Comparison of ENCODE assay signal across 1 cellular context in the genomic region with DNA sequence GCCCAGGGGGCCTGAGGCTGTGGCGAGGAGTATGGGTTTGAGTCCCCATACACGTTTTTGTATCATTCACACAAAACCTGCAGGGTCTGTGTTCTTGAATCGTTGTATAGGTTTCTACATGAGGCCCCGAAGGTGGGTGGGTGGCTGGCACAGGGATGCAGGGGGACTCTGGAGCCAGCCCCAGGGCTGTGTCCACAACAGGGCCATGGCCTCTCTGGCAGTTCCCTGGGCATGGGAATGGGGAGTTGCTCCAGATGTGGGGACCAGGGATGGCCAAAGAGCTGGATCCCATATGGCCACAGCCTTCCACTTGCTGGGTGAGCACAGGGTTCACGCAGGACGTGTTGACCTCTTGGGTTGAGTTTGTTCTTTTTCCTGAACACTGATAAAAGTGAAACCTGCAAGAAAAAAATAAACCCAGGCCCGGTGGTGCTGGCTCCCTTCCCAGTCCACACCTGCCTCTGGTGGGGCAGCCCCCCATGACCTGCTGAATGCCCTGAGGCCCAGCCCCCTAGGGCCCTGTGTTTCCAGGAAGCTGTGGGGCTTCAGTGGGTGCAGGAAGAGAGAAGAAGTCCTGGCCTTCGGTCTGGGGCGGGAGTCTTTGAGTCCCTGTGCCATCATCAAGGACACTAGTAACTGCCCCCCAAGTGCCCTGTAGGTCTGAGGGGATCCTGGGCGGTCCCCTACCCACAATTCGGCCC.
TF ChIP-seq lines count a peak whose summit lies in the region.

No MANE protein-coding gene starts in this region.

TF ChIP-seq in HepG2, 621 proteins besides CTCF, POLR2A, EP300 and RAD21 (continues in another document):
- TF ChIP-seq TBX2 (CRISPR knock-in tag; IDR thresholded peaks at IDR 0.05; ENCODE audit: borderline replicate concordance) (peak; percentile 18; the same call in 1 of the 2 replicates), ZNF513 (CRISPR knock-in tag; conservative IDR thresholded peaks at IDR 0.05) (no peak), TERF1 (CRISPR knock-in tag; IDR thresholded peaks at IDR 0.05) (no peak), NR2F6 (IDR thresholded peaks at IDR 0.05) (peak; percentile 47; the same call in 1 of the 2 replicates), NR2F6 (CRISPR knock-in tag; IDR thresholded peaks at IDR 0.05) (no peak; the same call in 1 of the 2 replicates), ZNF326 (CRISPR knock-in tag; IDR thresholded peaks at IDR 0.05; ENCODE audit: borderline replicate concordance) (no peak), ZNF572 (CRISPR knock-in tag; IDR thresholded peaks at IDR 0.05) (no peak), ZNF552 (CRISPR knock-in tag; IDR thresholded peaks at IDR 0.05; ENCODE audit: borderline replicate concordance) (no peak), RAD51 (IDR thresholded peaks at IDR 0.05; ENCODE audit: borderline replicate concordance) (no peak), BRD4 (CRISPR knock-in tag; IDR thresholded peaks at IDR 0.05) (peak; percentile 69; the same call in 1 of the 2 replicates), XBP1 (CRISPR knock-in tag; IDR thresholded peaks at IDR 0.05) (no peak), MYNN (CRISPR knock-in tag; IDR thresholded peaks at IDR 0.05; ENCODE audit: low read depth) (no peak), ZNF768 (CRISPR knock-in tag; IDR thresholded peaks at IDR 0.05) (no peak), STAT5B (CRISPR knock-in tag; IDR thresholded peaks at IDR 0.05) (no peak), ZNF3 (CRISPR knock-in tag; IDR thresholded peaks at IDR 0.05) (no peak), TARDBP (CRISPR knock-in tag; IDR thresholded peaks at IDR 0.05) (no peak), TCF12 (IDR thresholded peaks at IDR 0.05) (no peak), TCF12 (CRISPR knock-in tag; IDR thresholded peaks at IDR 0.05) (0 out of 2 replicates have a peak, but pooled peaks have one; percentile 28), MYC (CRISPR knock-in tag; IDR thresholded peaks at IDR 0.05; ENCODE audit: borderline replicate concordance) (peak; percentile 11; the same call in 1 of the 2 replicates), TEAD3 (CRISPR knock-in tag; optimal IDR thresholded peaks at IDR 0.05; ENCODE audit: borderline replicate concordance) (peak; percentile 8), SNAI1 (CRISPR knock-in tag; IDR thresholded peaks at IDR 0.05; ENCODE audit: borderline replicate concordance) (no peak), PCBP2 (optimal IDR thresholded peaks at IDR 0.05; ENCODE audit: low read depth, low read length, poor library complexity, severe bottlenecking) (no peak), ZNF362 (CRISPR knock-in tag; IDR thresholded peaks at IDR 0.05; ENCODE audit: borderline replicate concordance) (0 out of 2 replicates have a peak, but pooled peaks have one; percentile 34), ZBTB7B (CRISPR knock-in tag; IDR thresholded peaks at IDR 0.05) (peak; percentile 80; the same call in 1 of the 2 replicates), CCDC6 (CRISPR knock-in tag; IDR thresholded peaks at IDR 0.05) (no peak), CEBPZ (IDR thresholded peaks at IDR 0.05; ENCODE audit: low read length) (no peak), KMT2B (CRISPR knock-in tag; IDR thresholded peaks at IDR 0.05) (no peak), ZSCAN21 (CRISPR knock-in tag; IDR thresholded peaks at IDR 0.05; ENCODE audit: borderline replicate concordance) (peak; percentile 33; the same call in 1 of the 2 replicates)
- TF ChIP-seq, protein P1, sequence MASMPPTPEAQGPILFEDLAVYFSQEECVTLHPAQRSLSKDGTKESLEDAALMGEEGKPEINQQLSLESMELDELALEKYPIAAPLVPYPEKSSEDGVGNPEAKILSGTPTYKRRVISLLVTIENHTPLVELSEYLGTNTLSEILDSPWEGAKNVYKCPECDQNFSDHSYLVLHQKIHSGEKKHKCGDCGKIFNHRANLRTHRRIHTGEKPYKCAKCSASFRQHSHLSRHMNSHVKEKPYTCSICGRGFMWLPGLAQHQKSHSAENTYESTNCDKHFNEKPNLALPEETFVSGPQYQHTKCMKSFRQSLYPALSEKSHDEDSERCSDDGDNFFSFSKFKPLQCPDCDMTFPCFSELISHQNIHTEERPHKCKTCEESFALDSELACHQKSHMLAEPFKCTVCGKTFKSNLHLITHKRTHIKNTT (CRISPR knock-in tag; IDR thresholded peaks at IDR 0.05), result no peak
- TF ChIP-seq, protein P2, sequence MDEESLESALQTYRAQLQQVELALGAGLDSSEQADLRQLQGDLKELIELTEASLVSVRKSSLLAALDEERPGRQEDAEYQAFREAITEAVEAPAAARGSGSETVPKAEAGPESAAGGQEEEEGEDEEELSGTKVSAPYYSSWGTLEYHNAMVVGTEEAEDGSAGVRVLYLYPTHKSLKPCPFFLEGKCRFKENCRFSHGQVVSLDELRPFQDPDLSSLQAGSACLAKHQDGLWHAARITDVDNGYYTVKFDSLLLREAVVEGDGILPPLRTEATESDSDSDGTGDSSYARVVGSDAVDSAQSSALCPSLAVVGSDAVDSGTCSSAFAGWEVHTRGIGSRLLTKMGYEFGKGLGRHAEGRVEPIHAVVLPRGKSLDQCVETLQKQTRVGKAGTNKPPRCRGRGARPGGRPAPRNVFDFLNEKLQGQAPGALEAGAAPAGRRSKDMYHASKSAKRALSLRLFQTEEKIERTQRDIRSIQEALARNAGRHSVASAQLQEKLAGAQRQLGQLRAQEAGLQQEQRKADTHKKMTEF (CRISPR knock-in tag; IDR thresholded peaks at IDR 0.05), result no peak
- TF ChIP-seq, protein P3, sequence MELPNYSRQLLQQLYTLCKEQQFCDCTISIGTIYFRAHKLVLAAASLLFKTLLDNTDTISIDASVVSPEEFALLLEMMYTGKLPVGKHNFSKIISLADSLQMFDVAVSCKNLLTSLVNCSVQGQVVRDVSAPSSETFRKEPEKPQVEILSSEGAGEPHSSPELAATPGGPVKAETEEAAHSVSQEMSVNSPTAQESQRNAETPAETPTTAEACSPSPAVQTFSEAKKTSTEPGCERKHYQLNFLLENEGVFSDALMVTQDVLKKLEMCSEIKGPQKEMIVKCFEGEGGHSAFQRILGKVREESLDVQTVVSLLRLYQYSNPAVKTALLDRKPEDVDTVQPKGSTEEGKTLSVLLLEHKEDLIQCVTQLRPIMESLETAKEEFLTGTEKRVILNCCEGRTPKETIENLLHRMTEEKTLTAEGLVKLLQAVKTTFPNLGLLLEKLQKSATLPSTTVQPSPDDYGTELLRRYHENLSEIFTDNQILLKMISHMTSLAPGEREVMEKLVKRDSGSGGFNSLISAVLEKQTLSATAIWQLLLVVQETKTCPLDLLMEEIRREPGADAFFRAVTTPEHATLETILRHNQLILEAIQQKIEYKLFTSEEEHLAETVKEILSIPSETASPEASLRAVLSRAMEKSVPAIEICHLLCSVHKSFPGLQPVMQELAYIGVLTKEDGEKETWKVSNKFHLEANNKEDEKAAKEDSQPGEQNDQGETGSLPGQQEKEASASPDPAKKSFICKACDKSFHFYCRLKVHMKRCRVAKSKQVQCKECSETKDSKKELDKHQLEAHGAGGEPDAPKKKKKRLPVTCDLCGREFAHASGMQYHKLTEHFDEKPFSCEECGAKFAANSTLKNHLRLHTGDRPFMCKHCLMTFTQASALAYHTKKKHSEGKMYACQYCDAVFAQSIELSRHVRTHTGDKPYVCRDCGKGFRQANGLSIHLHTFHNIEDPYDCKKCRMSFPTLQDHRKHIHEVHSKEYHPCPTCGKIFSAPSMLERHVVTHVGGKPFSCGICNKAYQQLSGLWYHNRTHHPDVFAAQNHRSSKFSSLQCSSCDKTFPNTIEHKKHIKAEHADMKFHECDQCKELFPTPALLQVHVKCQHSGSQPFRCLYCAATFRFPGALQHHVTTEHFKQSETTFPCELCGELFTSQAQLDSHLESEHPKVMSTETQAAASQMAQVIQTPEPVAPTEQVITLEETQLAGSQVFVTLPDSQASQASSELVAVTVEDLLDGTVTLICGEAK (IDR thresholded peaks at IDR 0.05), result no peak
- TF ChIP-seq, protein P3 (CRISPR knock-in tag; IDR thresholded peaks at IDR 0.05), result peak; percentile 52; the same call in 1 of the 2 replicates
